In genomic region chr4:6986781-6987565, GRCh38 we compare ENCODE assay signal across 8 cellular contexts. TPM values are rescaled to one million over a fixed set of nuclear protein-coding genes. Genes with fewer than 3 reads are reported as not detected.
DNase-seq lines count a peak whose midpoint lies in the region; ATAC-seq and TF ChIP-seq lines count a peak whose summit lies in the region.

No MANE protein-coding gene starts in this region.

- TF ChIP-seq CTCF in IMR-90 (conservative IDR thresholded peaks at IDR 0.05; ENCODE audit: low read depth, low read length): 0 out of 2 replicates have a peak, but pooled peaks have one; percentile 4

- H3K27ac ChIP-seq in IMR-90 (ENCODE audit: insufficient read depth, low read length) (peak overlapping the region; percentile 87), muscle layer of colon (ENCODE audit: low read depth, low read length) (peak overlapping the region; percentile 87)

- H3K9me1 ChIP-seq in IMR-90 (ENCODE audit: insufficient read depth, low read length): peaks cover 23% of the 10 kb centered on the region

- peak overlapping the region; percentile 95 for H2AFZ ChIP-seq in IMR-90 (replicated peaks; ENCODE audit: low read length, poor library complexity)

- intact Hi-C loops in IMR-90 (cut with micrococcal nuclease): loop anchor here (1.0 to 10.0 kb wide), 5 partner anchors 45 to 202 kb away; partner anchors contain the start of genes KIAA0232, TADA2B and TBC1D14

- peak overlapping the region; percentile 68 for H4K5ac ChIP-seq in IMR-90 (ENCODE audit: low read depth, low read length)

- H4K8ac ChIP-seq in IMR-90 (ENCODE audit: low read depth in 2 of 2, low read length in 2 of 2): peak overlapping the region; percentile 71 to 76; a peak in 3 of 4 replicates

- peak overlapping the region; percentile 77 for H3K56ac ChIP-seq in IMR-90 (ENCODE audit: extremely low read depth, insufficient read depth, low read length)

- H3K9me3 ChIP-seq in IMR-90 (ENCODE audit: control insufficient read depth, insufficient read depth, low read length) (no peaks in the 10 kb centered on the region), muscle layer of colon (ENCODE audit: low read length) (no peaks in the 10 kb centered on the region)

- H3K79me1 ChIP-seq in IMR-90 (ENCODE audit: low read depth in 1 of 2, low read length in 2 of 2): peaks cover 31 to 66% of the 10 kb centered on the region in 2 experiments

- peak overlapping the region; percentile 44; the same call in 1 of the 2 replicates for H2BK120ac ChIP-seq in IMR-90 (ENCODE audit: low read depth, low read length)

- no peak; the same call in 1 of the 2 replicates for TF ChIP-seq POLR2A in IMR-90 (IDR thresholded peaks at IDR 0.05; ENCODE audit: low read depth, low read length)
- TF ChIP-seq POLR2A in erythroblast (IDR thresholded peaks at IDR 0.05; ENCODE audit: low read length): peak; percentile 75

- no TSS peak for BruUV-seq in IMR-90 (replicated peaks; lab: Mats Ljungman, UMichigan)

- peaks cover 41% of the 10 kb centered on the region for H4K20me1 ChIP-seq in IMR-90 (ENCODE audit: insufficient read depth, low read length)

- peak overlapping the region; percentile 96 for H3K9ac ChIP-seq in IMR-90 (ENCODE audit: low read depth, low read length)
- peak overlapping the region; percentile 75 for H3K9ac ChIP-seq in muscle layer of colon (ENCODE audit: low read length)

- in situ Hi-C loops in IMR-90 (cut with MboI; ENCODE audit: low sequenced_read_pairs): no loop called here

- peak overlapping the region; percentile 64 for H4K91ac ChIP-seq in IMR-90 (ENCODE audit: insufficient read depth, low read depth, low read length)

- DNase-seq in DMS153 treated with DMSO at 0.1 percent for 48 hours (lab: John Stamatoyannopoulos, UW; ENCODE audit: unreplicated experiment) (peak; percentile 40), IMR-90 (peak; percentile 90), OCI-M1 (lab: John Stamatoyannopoulos, UW) (peak; percentile 95), erythroblast (lab: John Stamatoyannopoulos, UW) (peak; percentile 97 to 99)
- DNase-seq in activated T-cell treated with anti-CD3 and anti-CD28 coated beads, Interleukin-2, amount 50 U/mL, for 1 hour: peak; percentile 93
- DNase-seq in stimulated activated CD8-positive, alpha-beta memory T cell treated with anti-CD3 and anti-CD28 coated beads, Interleukin-4, amount 100 ng/mL, for 48 hours: peak; percentile 93

- H3K4ac ChIP-seq in IMR-90 (ENCODE audit: low read depth, low read length): peak overlapping the region; percentile 79

- H2BK20ac ChIP-seq in IMR-90 (ENCODE audit: low read depth, low read length): no peak overlapping the region

- no peaks in the 10 kb centered on the region for H3K27me3 ChIP-seq in IMR-90 (ENCODE audit: control insufficient read depth, insufficient read depth, low read length)
- no peaks in the 10 kb centered on the region for H3K27me3 ChIP-seq in muscle layer of colon (ENCODE audit: control insufficient read depth in 1 of 2, insufficient read depth in 2 of 2, low read length in 2 of 2)

- peak overlapping the region; percentile 91 for H3K23ac ChIP-seq in IMR-90 (ENCODE audit: low read depth, low read length)

- 0 out of 2 replicates have a peak, but pooled peaks cover 3% of the 10 kb centered on the region for H3K36me3 ChIP-seq in IMR-90 (ENCODE audit: control insufficient read depth, insufficient read depth, low read length)
- peaks cover 8% of the 10 kb centered on the region for H3K36me3 ChIP-seq in muscle layer of colon (ENCODE audit: insufficient read depth, low read length)

- CTCF ChIA-PET in IMR-90 (lab: Yijun Ruan, JAX): interaction anchor here (0.6 to 1.6 kb wide), 4 partner anchors 13 to 89 kb away, joined by 3 to 8 read pairs (median 6); no protein-coding TSS in a partner anchor

- TF ChIP-seq RAD21 in IMR-90 (IDR thresholded peaks at IDR 0.05; ENCODE audit: low read length): no peak

- H2BK15ac ChIP-seq in IMR-90 (ENCODE audit: low read depth, low read length): peak overlapping the region; percentile 29; the same call in 1 of the 3 replicates

- ATAC-seq in GM21528 (IDR thresholded peaks at IDR 0.05; ENCODE audit: low FRiP score, unreplicated experiment): peak; percentile 82
- ATAC-seq in IMR-90 (ENCODE audit: low read depth): peak; percentile 93

- H3K4me3 ChIP-seq in IMR-90 (ENCODE audit: insufficient read depth, low read depth, low read length): peak overlapping the region; percentile 95
- H3K4me3 ChIP-seq in muscle layer of colon (ENCODE audit: low read depth in 1 of 2, low read length in 2 of 2): peak overlapping the region; percentile 74 to 78

- peak overlapping the region; percentile 95 for H2AK9ac ChIP-seq in IMR-90 (replicated peaks; ENCODE audit: low read depth, low read length, poor library complexity)

- peak overlapping the region; percentile 92 for H3K14ac ChIP-seq in IMR-90 (replicated peaks; ENCODE audit: low read depth, low read length)

- H3K18ac ChIP-seq in IMR-90 (ENCODE audit: low read depth, low read length): peak overlapping the region; percentile 71

- peak overlapping the region; percentile 78 for H2BK5ac ChIP-seq in IMR-90 (ENCODE audit: low read depth, low read length, poor library complexity, severe bottlenecking)

- H3K4me1 ChIP-seq in IMR-90 (ENCODE audit: control insufficient read depth, insufficient read depth, low read length) (peaks cover 14% of the 10 kb centered on the region), muscle layer of colon (ENCODE audit: insufficient read depth, low read length) (peaks cover 44% of the 10 kb centered on the region)

- WGBS in IMR-90 (ENCODE audit: extremely low coverage in 2 of 2, insufficient read length in 1 of 2), 2 experiments: 0% methylated on average over 34 of the region's 78 CpGs; no CpG with 5 or more reads in 1 of the 2 experiments

- POLR2A ChIA-PET in IMR-90 (lab: Charles Lee; ENCODE audit: unreplicated experiment): no interaction called here

- peak overlapping the region; percentile 97 for H3K4me2 ChIP-seq in IMR-90 (ENCODE audit: low read depth, low read length)

- dilution Hi-C loops in IMR-90 (cut with HindIII; ENCODE audit: low sequenced_read_pairs, unreplicated experiment): no loop called here

- peak overlapping the region; percentile 72 for H2AK5ac ChIP-seq in IMR-90 (ENCODE audit: low read depth, low read length)

TF ChIP-seq in IMR-90, 13 proteins besides CTCF, POLR2A, EP300 and RAD21:
- TF ChIP-seq CEBPB (IDR thresholded peaks at IDR 0.05; ENCODE audit: low read depth, low read length) (no peak), NFE2L2 (IDR thresholded peaks at IDR 0.05; ENCODE audit: low read depth, low read length) (no peak), MXI1 (IDR thresholded peaks at IDR 0.05; ENCODE audit: borderline replicate concordance, low read depth, low read length) (peak; percentile 76; the same call in 1 of the 2 replicates), RFX5 (IDR thresholded peaks at IDR 0.05; ENCODE audit: low read depth, low read length) (no peak), BHLHE40 (IDR thresholded peaks at IDR 0.05; ENCODE audit: low read depth, low read length) (no peak), MAZ (IDR thresholded peaks at IDR 0.05; ENCODE audit: borderline replicate concordance, low read depth, low read length) (peak; percentile 95), SMC3 (IDR thresholded peaks at IDR 0.05; ENCODE audit: low read depth, low read length) (no peak), USF2 (IDR thresholded peaks at IDR 0.05; ENCODE audit: low read depth, low read length) (peak; percentile 18; the same call in 1 of the 2 replicates), CHD1 (IDR thresholded peaks at IDR 0.05; ENCODE audit: low read depth, low read length) (no peak), RCOR1 (IDR thresholded peaks at IDR 0.05; ENCODE audit: insufficient replicate concordance, low read length) (no peak), MAFK (IDR thresholded peaks at IDR 0.05; ENCODE audit: low read depth, low read length) (no peak), FOS (IDR thresholded peaks at IDR 0.05; ENCODE audit: low read depth, low read length) (no peak)
- TF ChIP-seq, protein P1, sequence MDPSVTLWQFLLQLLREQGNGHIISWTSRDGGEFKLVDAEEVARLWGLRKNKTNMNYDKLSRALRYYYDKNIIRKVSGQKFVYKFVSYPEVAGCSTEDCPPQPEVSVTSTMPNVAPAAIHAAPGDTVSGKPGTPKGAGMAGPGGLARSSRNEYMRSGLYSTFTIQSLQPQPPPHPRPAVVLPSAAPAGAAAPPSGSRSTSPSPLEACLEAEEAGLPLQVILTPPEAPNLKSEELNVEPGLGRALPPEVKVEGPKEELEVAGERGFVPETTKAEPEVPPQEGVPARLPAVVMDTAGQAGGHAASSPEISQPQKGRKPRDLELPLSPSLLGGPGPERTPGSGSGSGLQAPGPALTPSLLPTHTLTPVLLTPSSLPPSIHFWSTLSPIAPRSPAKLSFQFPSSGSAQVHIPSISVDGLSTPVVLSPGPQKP (IDR thresholded peaks at IDR 0.05; ENCODE audit: borderline replicate concordance, low read depth, low read length): no peak
TF ChIP-seq in IMR-90: peak in this region for 3.

RNA-seq across cellular contexts. Expression of gene TADA2B, which starts 56.2 kb away (rescaled TPM):
- total RNA-seq in IMR-90 (2012; rRNA removed): 6.1 and 8.1 TPM in 2 replicates
- polyA plus RNA-seq in IMR-90 (2012; rRNA removed): 8.1 and 8.6 TPM in 2 replicates
- 5.2 and 6.9 TPM in 2 replicates for polyA plus RNA-seq in IMR-90 (2012; cell fraction: cytosol; rRNA removed)
- polyA plus RNA-seq in IMR-90 (2012; cell fraction: nucleus; rRNA removed; ENCODE audit: low replicate concordance): 5.7 and 6.6 TPM in 2 replicates

Comparison
In these comparisons a context has a peak if more than half of its experiments do, and no peak if none do; other contexts are left out.
1. Peak in every context shown above with its lines: DNase-seq, ATAC-seq, H3K4me3 ChIP-seq and H3K27ac ChIP-seq.
2. DNase-seq: peak in every context shown above with its lines; median percentile 98 in erythroblast; 95 in OCI-M1; 93 in activated T-cell treated with anti-CD3 and anti-CD28 coated beads, Interleukin-2, amount 50 U/mL, for 1 hour; 93 in stimulated activated CD8-positive, alpha-beta memory T cell treated with anti-CD3 and anti-CD28 coated beads, Interleukin-4, amount 100 ng/mL, for 48 hours; 90 in IMR-90; 40 in DMS153 treated with DMSO at 0.1 percent for 48 hours.